14 cellular contexts compared by ENCODE assay signal in the genomic region with DNA sequence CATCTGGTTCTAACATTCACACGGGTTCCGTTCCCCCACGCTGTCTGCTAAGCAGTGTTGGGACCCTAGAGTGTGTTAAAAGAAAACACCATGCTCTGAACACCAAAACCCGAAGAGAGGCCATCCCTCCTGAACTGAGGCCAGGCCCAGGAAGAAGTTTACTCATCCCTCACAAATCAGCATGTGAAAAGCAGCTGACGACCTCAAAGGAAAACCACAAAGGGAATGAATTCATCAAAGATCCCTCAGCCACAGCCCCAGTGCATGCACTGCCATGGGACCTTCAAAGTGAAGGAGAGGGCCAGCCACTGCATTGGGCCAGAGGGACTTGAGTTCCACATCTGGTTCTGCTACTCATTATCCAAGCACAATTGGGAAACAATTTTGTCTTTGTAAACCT. TPM values are rescaled to one million over a fixed set of nuclear protein-coding genes. Genes with fewer than 3 reads are reported as not detected.
DNase-seq lines count a peak whose midpoint lies in the region; ATAC-seq and TF ChIP-seq lines count a peak whose summit lies in the region.
"Had no signal": no experiment of that assay in that cellular context is flagged by ENCODE, and none has a peak within 500 bp of the region (broad histone marks: within the 10 kb centered on the region; RNA-seq: fewer than 3 reads in every experiment).

No MANE protein-coding gene starts in this region.

- TF ChIP-seq CTCF in fibroblast of the aortic adventitia (IDR thresholded peaks at IDR 0.05; ENCODE audit: insufficient read depth, low read length), result no peak

- ATAC-seq in GM18498 (IDR thresholded peaks at IDR 0.05; ENCODE audit: unreplicated experiment), result no peak
- ATAC-seq: esophagus mucosa, K562, right cardiac atrium had no signal

- no peak overlapping the region for H3K4me3 Mint-ChIP-seq in activated T-helper 2 cell treated with anti-CD3 and anti-CD28 coated beads, Interferon-gamma antibody, Interleukin-2, Interleukin-4, amounts not matched to agents 10 μg/mL and 5 μg/mL and 100 μg/mL, durations not matched to agents 14 hours and 24 hours and 36 hours (ENCODE audit: low read depth)

- peaks cover 6% of the 10 kb centered on the region for H3K27me3 Mint-ChIP-seq in activated T-helper 2 cell treated with anti-CD3 and anti-CD28 coated beads, Interferon-gamma antibody, Interleukin-2, Interleukin-4, amounts not matched to agents 10 μg/mL and 5 μg/mL and 100 μg/mL, durations not matched to agents 14 hours and 24 hours and 36 hours (ENCODE audit: low read depth)

- DNase-seq in A172 (ENCODE audit: low spot score), result peak; percentile 74
- peak; percentile 66 for DNase-seq in GM04504 (ENCODE audit: low read depth)
- peak; percentile 94 for DNase-seq in RPMI7951 (ENCODE audit: low read depth)
- DNase-seq in fibroblast of the aortic adventitia (ENCODE audit: low read depth), result peak; percentile 60
- no peak for DNase-seq in NCI-H526 (lab: John Stamatoyannopoulos, UW)
- no peak for DNase-seq in activated T-helper 2 cell treated with anti-CD3 and anti-CD28 coated beads, Interferon-gamma antibody, Interleukin-2, Interleukin-4, amounts not matched to agents 10 μg/mL and 5 μg/mL and 100 μg/mL, durations not matched to agents 14 hours and 24 hours and 36 hours (ENCODE audit: low spot score)
- DNase-seq in DMS79 treated with DMSO at 0.1 percent for 48 hours (lab: John Stamatoyannopoulos, UW), result no peak
- DNase-seq: activated naive CD4-positive, alpha-beta T cell; midbrain; NCI-H526 treated with DMSO at 0.1 percent for 48 hours; right cardiac atrium had no signal

- H3K36me3 Mint-ChIP-seq in activated T-helper 2 cell treated with anti-CD3 and anti-CD28 coated beads, Interferon-gamma antibody, Interleukin-2, Interleukin-4, amounts not matched to agents 10 μg/mL and 5 μg/mL and 100 μg/mL, durations not matched to agents 14 hours and 24 hours and 36 hours (ENCODE audit: low read depth), result no peaks in the 10 kb centered on the region

- H3K9me3 Mint-ChIP-seq in activated T-helper 2 cell treated with anti-CD3 and anti-CD28 coated beads, Interferon-gamma antibody, Interleukin-2, Interleukin-4, amounts not matched to agents 10 μg/mL and 5 μg/mL and 100 μg/mL, durations not matched to agents 14 hours and 24 hours and 36 hours, result no peaks in the 10 kb centered on the region

- no peak overlapping the region for H3K27ac Mint-ChIP-seq in activated T-helper 2 cell treated with anti-CD3 and anti-CD28 coated beads, Interferon-gamma antibody, Interleukin-2, Interleukin-4, amounts not matched to agents 10 μg/mL and 5 μg/mL and 100 μg/mL, durations not matched to agents 14 hours and 24 hours and 36 hours

- intact Hi-C loops in activated T-helper 2 cell treated with anti-CD3 and anti-CD28 coated beads, Interferon-gamma antibody, Interleukin-2, Interleukin-4, amounts not matched to agents 10 μg/mL and 5 μg/mL and 100 μg/mL, durations not matched to agents 14 hours and 24 hours and 36 hours (cut with micrococcal nuclease), result no loop called here

- no peak overlapping the region for H3K4me3 ChIP-seq in fibroblast of the aortic adventitia (ENCODE audit: low read depth, low read length)
- H3K4me3 ChIP-seq: K562 had no signal

- H3K4me1 Mint-ChIP-seq in activated T-helper 2 cell treated with anti-CD3 and anti-CD28 coated beads, Interferon-gamma antibody, Interleukin-2, Interleukin-4, amounts not matched to agents 10 μg/mL and 5 μg/mL and 100 μg/mL, durations not matched to agents 14 hours and 24 hours and 36 hours (ENCODE audit: low read depth), result peaks cover 12% of the 10 kb centered on the region

RNA-seq across cellular contexts. Expression of gene PSEN2, which starts 7.0 kb away (rescaled TPM):
- total RNA-seq in A172 (2014; rRNA removed; shearing (Covaris generic)), result 45.7 and 46.0 TPM in 2 replicates
- total RNA-seq in RPMI7951 (2014; rRNA removed; shearing (Covaris generic)), result 13.3 and 13.8 TPM in 2 replicates
- total RNA-seq in fibroblast of the aortic adventitia (ENCODE audit: low replicate concordance), result 13.1 and 42.7 TPM in 2 replicates
- 13.9 and 17.0 TPM in 2 replicates for total RNA-seq in activated T-helper 2 cell treated with anti-CD3 and anti-CD28 coated beads, Interferon-gamma antibody, Interleukin-2, Interleukin-4, amounts not matched to agents 10 μg/mL and 5 μg/mL and 100 μg/mL, durations not matched to agents 14 hours and 24 hours and 36 hours

Comparison
In these comparisons a context has a peak if more than half of its experiments do, and no peak if none do; other contexts are left out.
1. DNase-seq: peak in A172 (single experiment), GM04504 (single experiment), RPMI7951 (single experiment) and fibroblast of the aortic adventitia (single experiment); none in NCI-H526 (0 of 2), activated T-helper 2 cell treated with anti-CD3 and anti-CD28 coated beads, Interferon-gamma antibody, Interleukin-2, Interleukin-4, amounts not matched to agents 10 μg/mL and 5 μg/mL and 100 μg/mL, durations not matched to agents 14 hours and 24 hours and 36 hours (single experiment) and DMS79 treated with DMSO at 0.1 percent for 48 hours (single experiment).